ENCODE assay signal across 8 cellular contexts in genomic region chr18:11324956-11325873, GRCh38.
DNase-seq lines count a peak whose midpoint lies in the region; ATAC-seq and TF ChIP-seq lines count a peak whose summit lies in the region.

No MANE protein-coding gene starts in this region.

- H3K36me3 ChIP-seq in OCI-LY3 (replicated peaks; ENCODE audit: low read depth, low read length): no peaks in the 10 kb centered on the region
- no peaks in the 10 kb centered on the region for H3K36me3 ChIP-seq in parathyroid adenoma (ENCODE audit: control insufficient read depth, insufficient read depth, low read length)
- no peaks in the 10 kb centered on the region for H3K36me3 ChIP-seq in gastroesophageal sphincter

- DNase-seq in NCI-H2227 (lab: John Stamatoyannopoulos, UW; ENCODE audit: unreplicated experiment): no peak
- no peak for DNase-seq in cortex of kidney (lab: John Stamatoyannopoulos, UW)
- no peak for DNase-seq in progenitor cell of endocrine pancreas (ENCODE audit: low spot score, unreplicated experiment)

- H3K79me2 ChIP-seq in OCI-LY3 (ENCODE audit: low read length) (no peaks in the 10 kb centered on the region), parathyroid adenoma (no peaks in the 10 kb centered on the region)

- TF ChIP-seq CTCF in OCI-LY3 (IDR thresholded peaks at IDR 0.05; ENCODE audit: low read depth, low read length) (no peak), parathyroid adenoma (IDR thresholded peaks at IDR 0.05) (no peak), gastroesophageal sphincter (IDR thresholded peaks at IDR 0.05) (no peak), progenitor cell of endocrine pancreas (IDR thresholded peaks at IDR 0.05; ENCODE audit: unreplicated experiment) (no peak)

- no peak overlapping the region for H3K4me3 Mint-ChIP-seq in progenitor cell of endocrine pancreas (ENCODE audit: low read depth)

- peaks cover 2% of the 10 kb centered on the region for H3K4me1 Mint-ChIP-seq in progenitor cell of endocrine pancreas (ENCODE audit: low read depth)

- H3K4me2 ChIP-seq in OCI-LY3 (ENCODE audit: low read length) (peak overlapping the region; percentile 36), parathyroid adenoma (ENCODE audit: low read length) (no peak overlapping the region)

- H3K4me3 ChIP-seq in OCI-LY3 (ENCODE audit: low read length) (no peak overlapping the region), parathyroid adenoma (ENCODE audit: low read depth, low read length) (no peak overlapping the region), gastroesophageal sphincter (no peak overlapping the region)

- H3K27me3 Mint-ChIP-seq in progenitor cell of endocrine pancreas: peaks cover 13% of the 10 kb centered on the region

- no peak overlapping the region for H2AFZ ChIP-seq in OCI-LY3 (ENCODE audit: low read depth, low read length)
- peak overlapping the region; percentile 12 for H2AFZ ChIP-seq in parathyroid adenoma

- H3K9ac ChIP-seq in OCI-LY3 (ENCODE audit: low read length) (no peak overlapping the region), parathyroid adenoma (no peak overlapping the region)

- H3K9me3 Mint-ChIP-seq in progenitor cell of endocrine pancreas (ENCODE audit: low read depth): no peaks in the 10 kb centered on the region

- H4K20me1 ChIP-seq in OCI-LY3 (ENCODE audit: insufficient read depth, low read length): no peaks in the 10 kb centered on the region

- H3K27me3 ChIP-seq in OCI-LY3 (ENCODE audit: low read depth, low read length) (peaks cover 9% of the 10 kb centered on the region; the same call in 1 of the 2 replicates), parathyroid adenoma (ENCODE audit: control insufficient read depth, insufficient read depth, low read length) (no peaks in the 10 kb centered on the region), gastroesophageal sphincter (no peaks in the 10 kb centered on the region)

- H3K27ac ChIP-seq in OCI-LY3 (ENCODE audit: low read length): no peak overlapping the region
- peak overlapping the region; percentile 69 for H3K27ac ChIP-seq in parathyroid adenoma
- H3K27ac ChIP-seq in gastroesophageal sphincter: no peak overlapping the region

- peak; percentile 95 for ATAC-seq in GM18858 (IDR thresholded peaks at IDR 0.05; ENCODE audit: unreplicated experiment)
- ATAC-seq in HG02763 (IDR thresholded peaks at IDR 0.05; ENCODE audit: unreplicated experiment): peak; percentile 87
- no peak for ATAC-seq in gastroesophageal sphincter

- no peaks in the 10 kb centered on the region for H3K36me3 Mint-ChIP-seq in progenitor cell of endocrine pancreas (ENCODE audit: insufficient read depth)

- H3K9me3 ChIP-seq in OCI-LY3 (ENCODE audit: insufficient read depth, low read length) (no peaks in the 10 kb centered on the region), parathyroid adenoma (ENCODE audit: control insufficient read depth, low read length) (no peaks in the 10 kb centered on the region), gastroesophageal sphincter (no peaks in the 10 kb centered on the region)

- TF ChIP-seq EP300 in gastroesophageal sphincter (IDR thresholded peaks at IDR 0.05): no peak

- no peak overlapping the region for H3K27ac Mint-ChIP-seq in progenitor cell of endocrine pancreas

- TF ChIP-seq POLR2A in gastroesophageal sphincter (IDR thresholded peaks at IDR 0.05): no peak

- H3K4me1 ChIP-seq in OCI-LY3 (ENCODE audit: low read length) (peaks cover 9% of the 10 kb centered on the region), parathyroid adenoma (peaks cover 18% of the 10 kb centered on the region), gastroesophageal sphincter (peaks cover 0 to 4% (median 0%) of the 10 kb centered on the region in 3 donors)

- WGBS in gastroesophageal sphincter (ENCODE audit: low coverage in 1 of 2), 2 donors: 65 to 67% methylated on average over 3 to 4 of the region's 4 CpGs
